ENCODE assay signal across 1 cellular context in genomic region chr20:63630956-63631355, GRCh38. TPM values are rescaled to one million over a fixed set of nuclear protein-coding genes. Genes with fewer than 3 reads are reported as not detected.
"Had no signal": no experiment of that assay in that cellular context is flagged by ENCODE, and none has a peak within 500 bp of the region (broad histone marks: within the 10 kb centered on the region; RNA-seq: fewer than 3 reads in every experiment).

No MANE protein-coding gene starts in this region.

RNA-seq across cellular contexts. Expression of gene STMN3, which starts 22.3 kb away (rescaled TPM):
- total RNA-seq: bronchial epithelial cell had no signal
